21 cellular contexts compared by ENCODE assay signal in the genomic region with DNA sequence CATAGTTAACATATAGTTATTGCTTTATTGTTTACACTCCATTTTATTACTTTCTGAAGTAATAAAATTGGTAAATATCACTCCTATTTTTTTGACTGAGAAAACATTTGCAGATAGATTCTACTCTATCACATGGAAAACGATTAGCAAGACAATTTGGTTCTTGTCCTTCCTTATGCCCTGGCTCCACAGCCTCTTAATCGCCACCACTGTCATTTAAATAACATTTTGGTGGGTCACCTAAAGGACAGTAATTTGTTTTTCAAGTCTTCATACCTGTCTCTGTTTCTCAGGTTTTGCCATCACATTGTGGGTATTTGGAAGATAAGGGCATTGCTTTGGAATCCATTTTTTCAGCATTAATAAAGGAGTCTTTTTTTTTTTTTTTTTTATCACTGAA.
A peak's percentile ranks its signal among the peaks of the same experiment; 100 is the strongest.
DNase-seq lines count a peak whose midpoint lies in the region; ATAC-seq and TF ChIP-seq lines count a peak whose summit lies in the region.
"Had no signal": no experiment of that assay in that cellular context is flagged by ENCODE, and none has a peak within 500 bp of the region (broad histone marks: within the 10 kb centered on the region; RNA-seq: fewer than 3 reads in every experiment).

No MANE protein-coding gene starts in this region.

- H3K4me3 ChIP-seq in GM23338 (peak overlapping the region; percentile 14; the same call in 1 of the 2 replicates), NT2/D1 (ENCODE audit: insufficient read length, low read depth) (no peak overlapping the region), endodermal cell (ENCODE audit: low read length) (no peak overlapping the region)
- H3K4me3 ChIP-seq: BLaER1 treated with 17β-estradiol and CSF1 and Interleukin-3, amounts not matched to agents 10 nM and 100 nM; GM12878 had no signal

- H3K9me3 Mint-ChIP-seq in GM23338 (no peaks in the 10 kb centered on the region; the same call in 2 of the 3 replicates), endodermal cell (no peaks in the 10 kb centered on the region)
- H3K9me3 Mint-ChIP-seq in activated T-helper 17 cell treated with anti-CD3 and anti-CD28 coated beads, Interleukin-2, amount 50 U/mL, for 72 hours, result peaks cover 11% of the 10 kb centered on the region

- H3K27ac ChIP-seq in GM23338 (ENCODE audit: low read depth), result no peak overlapping the region
- H3K27ac ChIP-seq in endodermal cell (ENCODE audit: low read depth, low read length), result no peak overlapping the region
- H3K27ac ChIP-seq: 22Rv1; BLaER1 treated with 17β-estradiol and CSF1 and Interleukin-3, amounts not matched to agents 10 nM and 100 nM had no signal

- H2AFZ ChIP-seq in GM23338, result no peak overlapping the region

- H3K36me3 Mint-ChIP-seq in GM23338 (ENCODE audit: low read depth), result no peaks in the 10 kb centered on the region
- H3K36me3 Mint-ChIP-seq in endodermal cell (ENCODE audit: low read depth), result no peaks in the 10 kb centered on the region
- H3K36me3 Mint-ChIP-seq in activated T-helper 17 cell treated with anti-CD3 and anti-CD28 coated beads, Interleukin-2, amount 50 U/mL, for 72 hours (ENCODE audit: low read depth), result no peaks in the 10 kb centered on the region
- H3K36me3 Mint-ChIP-seq: CD14-positive monocyte; CD8-positive, alpha-beta memory T cell had no signal

- H3K27me3 Mint-ChIP-seq in GM23338 (ENCODE audit: insufficient read depth, low read depth, poor library complexity), result no peaks in the 10 kb centered on the region
- H3K27me3 Mint-ChIP-seq in endodermal cell (ENCODE audit: insufficient read depth), result no peaks in the 10 kb centered on the region
- no peaks in the 10 kb centered on the region for H3K27me3 Mint-ChIP-seq in activated T-helper 17 cell treated with anti-CD3 and anti-CD28 coated beads, Interleukin-2, amount 50 U/mL, for 72 hours
- H3K27me3 Mint-ChIP-seq: CD4-positive, alpha-beta T cell; CD8-positive, alpha-beta memory T cell had no signal

- H3K4me2 ChIP-seq in GM23338, result peak overlapping the region; percentile 30
- H3K4me2 ChIP-seq: BLaER1 treated with 17β-estradiol and CSF1 and Interleukin-3, amounts not matched to agents 10 nM and 100 nM had no signal

- H3K4me1 ChIP-seq in GM23338 (ENCODE audit: insufficient read depth) (peaks cover 40% of the 10 kb centered on the region), NT2/D1 (ENCODE audit: insufficient read depth, insufficient read length) (no peaks in the 10 kb centered on the region), endodermal cell (ENCODE audit: control insufficient read depth, insufficient read depth, low read length) (no peaks in the 10 kb centered on the region)
- H3K4me1 ChIP-seq: BE2C; BLaER1 treated with 17β-estradiol and CSF1 and Interleukin-3, amounts not matched to agents 10 nM and 100 nM had no signal

- H3K9ac ChIP-seq in NT2/D1 (ENCODE audit: insufficient read length, low read depth), result no peak overlapping the region
- H3K9ac ChIP-seq in endodermal cell (ENCODE audit: extremely low read depth, low read length, poor library complexity, severe bottlenecking), result no peak overlapping the region
- H3K9ac ChIP-seq: BLaER1 treated with 17β-estradiol and CSF1 and Interleukin-3, amounts not matched to agents 10 nM and 100 nM had no signal

- H3K9me3 ChIP-seq in NT2/D1 (ENCODE audit: insufficient read depth, low read length), result no peaks in the 10 kb centered on the region
- H3K9me3 ChIP-seq in endodermal cell (ENCODE audit: control insufficient read depth, low read length), result no peaks in the 10 kb centered on the region
- H3K9me3 ChIP-seq: BE2C; BLaER1 treated with 17β-estradiol and CSF1 and Interleukin-3, amounts not matched to agents 10 nM and 100 nM had no signal

- H3K4me3 Mint-ChIP-seq in GM23338, result no peak overlapping the region
- no peak overlapping the region for H3K4me3 Mint-ChIP-seq in endodermal cell
- no peak overlapping the region for H3K4me3 Mint-ChIP-seq in activated T-helper 17 cell treated with anti-CD3 and anti-CD28 coated beads, Interleukin-2, amount 50 U/mL, for 72 hours
- H3K4me3 Mint-ChIP-seq: CD14-positive monocyte; CD4-positive, alpha-beta T cell; CD8-positive, alpha-beta memory T cell had no signal

- DNase-seq in GM23338 (ENCODE audit: low spot score) (peak; percentile 47), NT2/D1 (ENCODE audit: low read depth, low spot score) (peak; percentile 3), endodermal cell (no peak)
- DNase-seq in stimulated activated naive CD4-positive, alpha-beta T cell treated with Interleukin-2 at 50 U/mL for 16 hours (lab: John Stamatoyannopoulos, UW), result no peak
- DNase-seq: ACHN; AML-193; BE2C; CD4-positive, alpha-beta T cell; CD8-positive, alpha-beta memory T cell; DMS 273 treated with DMSO at 0.1 percent for 48 hours; DMS79; EL; GDM1; GOT3; HCEC 1CT had no signal

- no peaks in the 10 kb centered on the region for H3K27me3 ChIP-seq in GM23338 (ENCODE audit: insufficient read depth)
- no peaks in the 10 kb centered on the region for H3K27me3 ChIP-seq in NT2/D1 (ENCODE audit: insufficient read depth, insufficient read length)
- no peaks in the 10 kb centered on the region for H3K27me3 ChIP-seq in endodermal cell (ENCODE audit: control insufficient read depth, insufficient read depth, low read length, poor library complexity, severe bottlenecking)
- H3K27me3 ChIP-seq: BE2C; BLaER1 treated with 17β-estradiol and CSF1 and Interleukin-3, amounts not matched to agents 10 nM and 100 nM had no signal

- ATAC-seq in GM23338 (peak; percentile 65), HG02642 (IDR thresholded peaks at IDR 0.05; ENCODE audit: poor library complexity, unreplicated experiment) (no peak)
- no peak for ATAC-seq in activated T-helper 17 cell treated with anti-CD3 and anti-CD28 coated beads, Interleukin-2, amount 50 U/mL, for 72 hours (replicated peaks)
- ATAC-seq: GM12878 had no signal

- H3K27ac Mint-ChIP-seq in GM23338 (peak overlapping the region; percentile 43; the same call in 1 of the 2 replicates), endodermal cell (peak overlapping the region; percentile 25)
- H3K27ac Mint-ChIP-seq in activated T-helper 17 cell treated with anti-CD3 and anti-CD28 coated beads, Interleukin-2, amount 50 U/mL, for 72 hours, result no peak overlapping the region
- H3K27ac Mint-ChIP-seq: CD14-positive monocyte; CD4-positive, alpha-beta T cell; CD8-positive, alpha-beta memory T cell had no signal

- no peaks in the 10 kb centered on the region for H4K20me1 ChIP-seq in GM23338 (replicated peaks; ENCODE audit: insufficient read depth)
- H4K20me1 ChIP-seq: BLaER1 treated with 17β-estradiol and CSF1 and Interleukin-3, amounts not matched to agents 10 nM and 100 nM had no signal

- H3K9me2 ChIP-seq in GM23338 (ENCODE audit: insufficient read depth), result no peaks in the 10 kb centered on the region

- WGBS in endodermal cell (ENCODE audit: insufficient coverage in 1 of 2, insufficient read length in 1 of 2), 2 experiments, result 73 to 86% methylated on average over 2 of the region's 2 CpGs

- no peaks in the 10 kb centered on the region for H3K79me2 ChIP-seq in GM23338 (replicated peaks; ENCODE audit: insufficient read depth)

- TF ChIP-seq CTCF in GM23338 (conservative IDR thresholded peaks at IDR 0.05; ENCODE audit: low read depth in 2 of 2) (no peak), endodermal cell (conservative IDR thresholded peaks at IDR 0.05) (no peak)

- H3F3A ChIP-seq in GM23338 (replicated peaks; ENCODE audit: low read depth), result no peaks in the 10 kb centered on the region

- H3K36me3 ChIP-seq in GM23338 (ENCODE audit: insufficient read depth), result no peaks in the 10 kb centered on the region
- no peaks in the 10 kb centered on the region for H3K36me3 ChIP-seq in NT2/D1 (ENCODE audit: insufficient read depth, insufficient read length, low read length)
- no peaks in the 10 kb centered on the region for H3K36me3 ChIP-seq in endodermal cell (ENCODE audit: control insufficient read depth, insufficient read depth, low read length)
- H3K36me3 ChIP-seq: BE2C; BLaER1 treated with 17β-estradiol and CSF1 and Interleukin-3, amounts not matched to agents 10 nM and 100 nM had no signal

- H3K4me1 Mint-ChIP-seq in GM23338 (peaks cover 21% of the 10 kb centered on the region), endodermal cell (peaks cover 6% of the 10 kb centered on the region)
- H3K4me1 Mint-ChIP-seq in activated T-helper 17 cell treated with anti-CD3 and anti-CD28 coated beads, Interleukin-2, amount 50 U/mL, for 72 hours, result no peaks in the 10 kb centered on the region
- H3K4me1 Mint-ChIP-seq: CD14-positive monocyte; CD8-positive, alpha-beta memory T cell had no signal

TF ChIP-seq in GM23338, 12 proteins besides CTCF, POLR2A, EP300 and RAD21:
- TF ChIP-seq EZH2phosphoT487 (IDR thresholded peaks at IDR 0.05; ENCODE audit: unreplicated experiment) (no peak), NANOG (IDR thresholded peaks at IDR 0.05; ENCODE audit: borderline replicate concordance) (peak; percentile 55; the same call in 1 of the 2 replicates)

Comparison
In these comparisons a context has a peak if more than half of its experiments do, and no peak if none do; other contexts are left out.
1. DNase-seq: peak in GM23338 (single experiment) and NT2/D1 (single experiment); none in endodermal cell (single experiment) and stimulated activated naive CD4-positive, alpha-beta T cell treated with Interleukin-2 at 50 U/mL for 16 hours (single experiment).